In genomic region chr13:98541701-98542203, GRCh38 we compare ENCODE assay signal across 1 cellular context.
TF ChIP-seq lines count a peak whose summit lies in the region.

No MANE protein-coding gene starts in this region.

TF ChIP-seq in WTC11, 78 proteins besides CTCF, POLR2A, EP300 and RAD21 (continued from another document):
- TF ChIP-seq, protein P1, sequence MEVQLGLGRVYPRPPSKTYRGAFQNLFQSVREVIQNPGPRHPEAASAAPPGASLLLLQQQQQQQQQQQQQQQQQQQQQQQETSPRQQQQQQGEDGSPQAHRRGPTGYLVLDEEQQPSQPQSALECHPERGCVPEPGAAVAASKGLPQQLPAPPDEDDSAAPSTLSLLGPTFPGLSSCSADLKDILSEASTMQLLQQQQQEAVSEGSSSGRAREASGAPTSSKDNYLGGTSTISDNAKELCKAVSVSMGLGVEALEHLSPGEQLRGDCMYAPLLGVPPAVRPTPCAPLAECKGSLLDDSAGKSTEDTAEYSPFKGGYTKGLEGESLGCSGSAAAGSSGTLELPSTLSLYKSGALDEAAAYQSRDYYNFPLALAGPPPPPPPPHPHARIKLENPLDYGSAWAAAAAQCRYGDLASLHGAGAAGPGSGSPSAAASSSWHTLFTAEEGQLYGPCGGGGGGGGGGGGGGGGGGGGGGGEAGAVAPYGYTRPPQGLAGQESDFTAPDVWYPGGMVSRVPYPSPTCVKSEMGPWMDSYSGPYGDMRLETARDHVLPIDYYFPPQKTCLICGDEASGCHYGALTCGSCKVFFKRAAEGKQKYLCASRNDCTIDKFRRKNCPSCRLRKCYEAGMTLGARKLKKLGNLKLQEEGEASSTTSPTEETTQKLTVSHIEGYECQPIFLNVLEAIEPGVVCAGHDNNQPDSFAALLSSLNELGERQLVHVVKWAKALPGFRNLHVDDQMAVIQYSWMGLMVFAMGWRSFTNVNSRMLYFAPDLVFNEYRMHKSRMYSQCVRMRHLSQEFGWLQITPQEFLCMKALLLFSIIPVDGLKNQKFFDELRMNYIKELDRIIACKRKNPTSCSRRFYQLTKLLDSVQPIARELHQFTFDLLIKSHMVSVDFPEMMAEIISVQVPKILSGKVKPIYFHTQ (CRISPR knock-in tag; IDR thresholded peaks at IDR 0.05): no peak
TF ChIP-seq in WTC11: peak in this region for 0.
